In genomic region chr16:64910351-64910750, GRCh38 we compare ENCODE assay signal across 9 cellular contexts.
DNase-seq lines count a peak whose midpoint lies in the region; ATAC-seq and TF ChIP-seq lines count a peak whose summit lies in the region.
"Had no signal": no experiment of that assay in that cellular context is flagged by ENCODE, and none has a peak within 500 bp of the region (broad histone marks: within the 10 kb centered on the region; RNA-seq: fewer than 3 reads in every experiment).

No MANE protein-coding gene starts in this region.

- no peaks in the 10 kb centered on the region for H3K36me3 ChIP-seq in SK-N-MC (ENCODE audit: insufficient read depth, low read length)
- H3K36me3 ChIP-seq in heart left ventricle = no peaks in the 10 kb centered on the region
- no peaks in the 10 kb centered on the region for H3K36me3 ChIP-seq in psoas muscle (ENCODE audit: insufficient read depth in 1 of 2, low read depth in 1 of 2)
- no peaks in the 10 kb centered on the region for H3K36me3 ChIP-seq in transverse colon

- no peak for TF ChIP-seq CTCF in heart left ventricle (IDR thresholded peaks at IDR 0.05)
- TF ChIP-seq CTCF in psoas muscle (IDR thresholded peaks at IDR 0.05) = no peak
- TF ChIP-seq CTCF in transverse colon (IDR thresholded peaks at IDR 0.05) = no peak

- ATAC-seq in heart left ventricle (peak; percentile 80 to 99 (median 96)), psoas muscle (peak; percentile 36 to 74 (median 47))
- ATAC-seq in natural killer cell treated with Interleukin-12 subunit alpha and Interleukin-12 subunit beta and Interleukin-15 and Interleukin-18, amount 100 ng/mL, for 72 hours = no peak
- ATAC-seq in activated CD4-positive, CD25-positive, alpha-beta regulatory T cell treated with anti-CD3 and anti-CD28 coated beads, Interleukin-2, amount 50 U/mL, for 24 hours = no peak

- 39 to 55% (median 44%) methylated on average over 6 of the region's 6 CpGs for WGBS in heart left ventricle, 4 donors
- WGBS in psoas muscle, 3 donors = 21 to 25% (median 25%) methylated on average over 6 of the region's 6 CpGs
- 51 to 100% methylated on average over 1 to 6 of the region's 6 CpGs for WGBS in transverse colon (ENCODE audit: low coverage in 1 of 2), 2 donors

- TF ChIP-seq POLR2A in heart left ventricle (IDR thresholded peaks at IDR 0.05) (no peak), transverse colon (IDR thresholded peaks at IDR 0.05) (no peak)

- no peak overlapping the region for H3K4me3 Mint-ChIP-seq in natural killer cell treated with Interleukin-12 subunit alpha and Interleukin-12 subunit beta and Interleukin-15 and Interleukin-18, amount 100 ng/mL, for 72 hours
- H3K4me3 Mint-ChIP-seq: activated CD4-positive, alpha-beta T cell treated with anti-CD3 and anti-CD28 coated beads, Interleukin-2, amount 10 ng/mL, durations not matched to agents 7 days and 5 days had no signal

- no peaks in the 10 kb centered on the region for H3K27me3 Mint-ChIP-seq in natural killer cell treated with Interleukin-12 subunit alpha and Interleukin-12 subunit beta and Interleukin-15 and Interleukin-18, amount 100 ng/mL, for 72 hours
- H3K27me3 Mint-ChIP-seq: activated CD4-positive, alpha-beta T cell treated with anti-CD3 and anti-CD28 coated beads, Interleukin-2, amount 10 ng/mL, durations not matched to agents 7 days and 5 days had no signal

- H3K9me3 ChIP-seq in SK-N-MC (ENCODE audit: low read depth, low read length) (no peaks in the 10 kb centered on the region), heart left ventricle (no peaks in the 10 kb centered on the region), psoas muscle (no peaks in the 10 kb centered on the region), transverse colon (no peaks in the 10 kb centered on the region)

- H3K27ac Mint-ChIP-seq in natural killer cell treated with Interleukin-12 subunit alpha and Interleukin-12 subunit beta and Interleukin-15 and Interleukin-18, amount 100 ng/mL, for 72 hours = no peak overlapping the region
- H3K27ac Mint-ChIP-seq: activated CD4-positive, alpha-beta T cell treated with anti-CD3 and anti-CD28 coated beads, Interleukin-2, amount 10 ng/mL, durations not matched to agents 7 days and 5 days had no signal

- in situ Hi-C loops in transverse colon (cut with MboI; ENCODE audit: low pct_ligation_motif_present in 1 of 4, low pct_unique_long_range_greater_than_20kb in 1 of 4, low sequenced_read_pairs in 3 of 4) = no loop called here

- no peak for TF ChIP-seq EP300 in transverse colon (IDR thresholded peaks at IDR 0.05; ENCODE audit: low read depth)

- H3K36me3 Mint-ChIP-seq in natural killer cell treated with Interleukin-12 subunit alpha and Interleukin-12 subunit beta and Interleukin-15 and Interleukin-18, amount 100 ng/mL, for 72 hours = peaks cover 4% of the 10 kb centered on the region

- intact Hi-C loops in heart left ventricle (cut with DNase I) = no loop called here
- intact Hi-C loops in psoas muscle (cut with DNase I) = no loop called here
- intact Hi-C loops in transverse colon (cut with DNase I; ENCODE audit: low total_unique reads) = no loop called here

- H3K27me3 ChIP-seq in heart left ventricle (no peaks in the 10 kb centered on the region), psoas muscle (ENCODE audit: insufficient read depth in 3 of 3, low read length in 2 of 3) (no peaks in the 10 kb centered on the region), transverse colon (no peaks in the 10 kb centered on the region)

- H3K9ac ChIP-seq in SK-N-MC (ENCODE audit: insufficient read length) = no peak overlapping the region

- no peak overlapping the region for H3K27ac ChIP-seq in SK-N-MC
- H3K27ac ChIP-seq in heart left ventricle = peak overlapping the region in 6 of 12 donors; percentile 17 to 69 (median 40)
- no peak overlapping the region for H3K27ac ChIP-seq in psoas muscle
- H3K27ac ChIP-seq in transverse colon = no peak overlapping the region

- DNase-seq in GM03348 (ENCODE audit: low spot score) (peak; percentile 89), SK-N-MC (ENCODE audit: low read depth, low spot score) (peak; percentile 61), heart left ventricle (peak; percentile 69 to 86 (median 77)), psoas muscle (peak; percentile 49 to 64), transverse colon (no peak), HuH-7.5 (ENCODE audit: low spot score) (no peak)
- DNase-seq in natural killer cell treated with Interleukin-12 subunit alpha and Interleukin-12 subunit beta and Interleukin-15 and Interleukin-18, amount 100 ng/mL, for 72 hours (ENCODE audit: low spot score) = no peak
- DNase-seq: activated CD4-positive, alpha-beta T cell treated with anti-CD3 and anti-CD28 coated beads, Interleukin-2, amount 10 ng/mL, durations not matched to agents 7 days and 5 days had no signal

- peak overlapping the region; percentile 49 for H3K4me3 ChIP-seq in SK-N-MC
- no peak overlapping the region for H3K4me3 ChIP-seq in heart left ventricle
- no peak overlapping the region for H3K4me3 ChIP-seq in psoas muscle
- H3K4me3 ChIP-seq in transverse colon = no peak overlapping the region

- H3K4me1 ChIP-seq in heart left ventricle (peaks cover 0 to 19% (median 0%) of the 10 kb centered on the region in 12 donors), psoas muscle (no peaks in the 10 kb centered on the region), transverse colon (no peaks in the 10 kb centered on the region)

- peaks cover 9% of the 10 kb centered on the region for H3K9me3 Mint-ChIP-seq in natural killer cell treated with Interleukin-12 subunit alpha and Interleukin-12 subunit beta and Interleukin-15 and Interleukin-18, amount 100 ng/mL, for 72 hours
- H3K9me3 Mint-ChIP-seq: activated CD4-positive, alpha-beta T cell treated with anti-CD3 and anti-CD28 coated beads, Interleukin-2, amount 10 ng/mL, durations not matched to agents 7 days and 5 days had no signal

- no peaks in the 10 kb centered on the region for H3K4me1 Mint-ChIP-seq in natural killer cell treated with Interleukin-12 subunit alpha and Interleukin-12 subunit beta and Interleukin-15 and Interleukin-18, amount 100 ng/mL, for 72 hours (ENCODE audit: low read depth in 2 of 2)
- H3K4me1 Mint-ChIP-seq: activated CD4-positive, alpha-beta T cell treated with anti-CD3 and anti-CD28 coated beads, Interleukin-2, amount 10 ng/mL, durations not matched to agents 7 days and 5 days had no signal

Comparison
In these comparisons a context has a peak if more than half of its experiments do, and no peak if none do; other contexts are left out.
1. DNase-seq: peak in GM03348 (single experiment), SK-N-MC (single experiment), heart left ventricle (5 of 5) and psoas muscle (2 of 2); none in transverse colon (single experiment), natural killer cell treated with Interleukin-12 subunit alpha and Interleukin-12 subunit beta and Interleukin-15 and Interleukin-18, amount 100 ng/mL, for 72 hours (single experiment) and HuH-7.5 (single experiment).
2. ATAC-seq: peak in heart left ventricle (4 of 4) and psoas muscle (4 of 4); none in natural killer cell treated with Interleukin-12 subunit alpha and Interleukin-12 subunit beta and Interleukin-15 and Interleukin-18, amount 100 ng/mL, for 72 hours (0 of 2) and activated CD4-positive, CD25-positive, alpha-beta regulatory T cell treated with anti-CD3 and anti-CD28 coated beads, Interleukin-2, amount 50 U/mL, for 24 hours (0 of 2).